In genomic region chr1:158998037-158998780, GRCh38 we compare ENCODE assay signal across 9 cellular contexts. TPM values are rescaled to one million over a fixed set of nuclear protein-coding genes. Genes with fewer than 3 reads are reported as not detected.
DNase-seq lines count a peak whose midpoint lies in the region; ATAC-seq, FAIRE-seq and TF ChIP-seq lines count a peak whose summit lies in the region.
"Had no signal": no experiment of that assay in that cellular context is flagged by ENCODE, and none has a peak within 500 bp of the region (broad histone marks: within the 10 kb centered on the region; RNA-seq: fewer than 3 reads in every experiment).

No MANE protein-coding gene starts in this region.

- H3K36me3 ChIP-seq in keratinocyte (ENCODE audit: control insufficient read depth in 2 of 2, extremely low read depth in 1 of 2, insufficient read depth in 2 of 2, low read length in 2 of 2) (no peaks in the 10 kb centered on the region), tibial nerve (no peaks in the 10 kb centered on the region)

- no peak overlapping the region for H3K27ac ChIP-seq in keratinocyte (ENCODE audit: control insufficient read depth, insufficient read depth, low read length)
- peak overlapping the region in 3 of 4 donors; percentile 79 to 96 (median 96) for H3K27ac ChIP-seq in tibial nerve

- ATAC-seq in activated T-cell treated with anti-CD3 and anti-CD28 coated beads, Interleukin-2, amount 50 U/mL, for 72 hours (replicated peaks in 1 of 2): peak; percentile 55 to 64
- ATAC-seq in T-cell (replicated peaks in 1 of 4) (peak; percentile 53 to 60 (median 56)), GM18868 (IDR thresholded peaks at IDR 0.05; ENCODE audit: unreplicated experiment) (no peak)

- CTCF ChIA-PET in T-cell (lab: Charles Lee): interaction anchor here (0.5 to 2.4 kb wide), 15 partner anchors 10 to 794 kb away, joined by 3 to 22 read pairs (median 4); partner anchors contain the start of gene IFI16 (in 1 of the 2)

- no peaks in the 10 kb centered on the region for H3K27me3 Mint-ChIP-seq in activated T-cell treated with anti-CD3 and anti-CD28 coated beads, Interleukin-2, amount 50 U/mL, for 72 hours (ENCODE audit: low read depth)
- no peaks in the 10 kb centered on the region for H3K27me3 Mint-ChIP-seq in T-cell

- no peaks in the 10 kb centered on the region for H4K20me1 ChIP-seq in keratinocyte (ENCODE audit: control insufficient read depth, extremely low read depth, insufficient read depth, low read length)

- POLR2A ChIA-PET in T-cell (lab: Charles Lee): interaction anchor here in 1 of 2 donors (1.1 kb wide), 1 partner anchor 10 kb away, joined by 7 read pairs; no protein-coding TSS in a partner anchor

- H3K4me2 ChIP-seq in keratinocyte (ENCODE audit: control insufficient read depth, extremely low read depth, insufficient read depth, low read depth, low read length): peak overlapping the region; percentile 92

- DNase-seq in activated T-cell treated with anti-CD3 and anti-CD28 coated beads, Interleukin-2, amount 50 U/mL, for 72 hours: no peak
- DNase-seq in activated T-cell treated with anti-CD3 and anti-CD28 coated beads, Interleukin-2, amount 50 U/mL, for 48 hours: no peak
- DNase-seq in T-cell (no peak), keratinocyte (ENCODE audit: low read depth, low spot score) (no peak), tibial nerve (ENCODE audit: low spot score in 2 of 2) (no peak), activated gamma-delta T cell treated with Interleukin-2 at 50 U/mL for 16 hours (no peak), HTR-8/SVneo (ENCODE audit: insufficient read length, low spot score) (no peak)
- DNase-seq: activated CD4-positive, alpha-beta T cell treated with anti-CD3 and anti-CD28 coated beads, Interleukin-2, amount 50 U/mL, for 1 hour had no signal

- WGBS in tibial nerve, 2 donors: 44% methylated on average over 6 of the region's 6 CpGs

- H3K4me1 Mint-ChIP-seq in activated T-cell treated with anti-CD3 and anti-CD28 coated beads, Interleukin-2, amount 50 U/mL, for 72 hours (ENCODE audit: low read depth): peaks cover 36% of the 10 kb centered on the region
- peaks cover 25 to 43% (median 36%) of the 10 kb centered on the region in 3 donors for H3K4me1 Mint-ChIP-seq in T-cell

- H3K9ac ChIP-seq in keratinocyte (ENCODE audit: control insufficient read depth, extremely low read depth, insufficient read depth, low read length): no peak overlapping the region

- TF ChIP-seq CTCF in keratinocyte (optimal IDR thresholded peaks at IDR 0.05 in 1 of 3, IDR thresholded peaks at IDR 0.05 in 1 of 3, conservative IDR thresholded peaks at IDR 0.05 in 1 of 3; ENCODE audit: extremely low read depth in 1 of 3, insufficient read depth in 2 of 3, low read length in 3 of 3) (no peak), tibial nerve (IDR thresholded peaks at IDR 0.05) (no peak)

- dilution Hi-C loops in keratinocyte (cut with MboI; ENCODE audit: extremely low pct_ligation_motif_present, low sequenced_read_pairs): no loop called here

- no peak overlapping the region for H2AFZ ChIP-seq in keratinocyte (ENCODE audit: control insufficient read depth, low read length)

- no peaks in the 10 kb centered on the region for H3K9me1 ChIP-seq in keratinocyte (ENCODE audit: control insufficient read depth, extremely low read depth, insufficient read depth, low read length)

- no peak for FAIRE-seq in keratinocyte (lab: Jason Lieb, UNC)
- no peak for FAIRE-seq in HTR-8/SVneo (lab: Jason Lieb, UNC)

- peak overlapping the region in 1 of 3 experiments; percentile 86 for H3K4me3 ChIP-seq in keratinocyte (ENCODE audit: control insufficient read depth in 2 of 3, extremely low read depth in 1 of 3, insufficient read depth in 2 of 3, low read depth in 1 of 3, low read length in 3 of 3)
- peak overlapping the region in 2 of 4 donors; percentile 38 to 58 for H3K4me3 ChIP-seq in tibial nerve

- H3K36me3 Mint-ChIP-seq in activated T-cell treated with anti-CD3 and anti-CD28 coated beads, Interleukin-2, amount 50 U/mL, for 72 hours (ENCODE audit: insufficient read depth in 2 of 2): peaks cover 11 to 19% of the 10 kb centered on the region in 2 donors
- H3K36me3 Mint-ChIP-seq in T-cell: peaks cover 13% of the 10 kb centered on the region

- no peak for TF ChIP-seq EP300 in tibial nerve (IDR thresholded peaks at IDR 0.05)

- TF ChIP-seq POLR2A in tibial nerve (IDR thresholded peaks at IDR 0.05): no peak

- H3K4me1 ChIP-seq in keratinocyte (ENCODE audit: control insufficient read depth, extremely low read depth, insufficient read depth, low read length) (peaks cover 22% of the 10 kb centered on the region), tibial nerve (peaks cover 0 to 32% (median 24%) of the 10 kb centered on the region in 4 donors)

- peak overlapping the region; percentile 46 to 89 for H3K4me3 Mint-ChIP-seq in activated T-cell treated with anti-CD3 and anti-CD28 coated beads, Interleukin-2, amount 50 U/mL, for 72 hours
- peak overlapping the region; percentile 29 to 40 (median 29) for H3K4me3 Mint-ChIP-seq in T-cell

- no peaks in the 10 kb centered on the region for H3K27me3 ChIP-seq in keratinocyte (ENCODE audit: control insufficient read depth, extremely low read depth, insufficient read depth, low read length)
- H3K27me3 ChIP-seq in tibial nerve: no peaks in the 10 kb centered on the region

- peak overlapping the region; percentile 98 for H3K27ac Mint-ChIP-seq in activated T-cell treated with anti-CD3 and anti-CD28 coated beads, Interleukin-2, amount 50 U/mL, for 72 hours
- peak overlapping the region; percentile 75 to 77 for H3K27ac Mint-ChIP-seq in T-cell

- H3K9me3 ChIP-seq in keratinocyte (ENCODE audit: control insufficient read depth, low read depth, low read length) (no peaks in the 10 kb centered on the region), tibial nerve (no peaks in the 10 kb centered on the region)

- no peaks in the 10 kb centered on the region for H3K79me2 ChIP-seq in keratinocyte (ENCODE audit: control insufficient read depth, insufficient read depth, low read length)

- H3K9me3 Mint-ChIP-seq in activated T-cell treated with anti-CD3 and anti-CD28 coated beads, Interleukin-2, amount 50 U/mL, for 72 hours: peaks cover 0 to 5% of the 10 kb centered on the region in 2 donors
- peaks cover 0 to 11% (median 0%) of the 10 kb centered on the region in 3 donors for H3K9me3 Mint-ChIP-seq in T-cell

RNA-seq across cellular contexts. Expression of gene IFI16, which starts 11.5 kb away (rescaled TPM):
- 100 to 1,000 TPM; 311 to 326 TPM for total RNA-seq in activated T-cell treated with anti-CD3 and anti-CD28 coated beads, Interleukin-2, amount 50 U/mL, for 72 hours
- total RNA-seq in T-cell (100 to 1,000 TPM in 3 of 5 donors, 10 to 100 TPM in 2; 78.7 to 123 (median 106) TPM), tibial nerve (100 to 1,000 TPM in 3 of 4 donors, 10 to 100 TPM in 1; 63.2 to 121 (median 108) TPM)
- 118 to 193 TPM (median 145 TPM) in 3 replicates for polyA plus RNA-seq in keratinocyte
- polyA plus RNA-seq in keratinocyte (2011; ENCODE audit: low read depth): 116 TPM
- 88.8 and 155 TPM in 2 replicates for polyA plus RNA-seq in keratinocyte (2011; cell fraction: cytosol; rRNA removed)
- 155 and 191 TPM in 2 replicates for polyA plus RNA-seq in keratinocyte (2011; cell fraction: nucleus; rRNA removed)
- 69.6 and 121 TPM in 2 replicates for polyA plus RNA-seq in keratinocyte (2012; ENCODE audit: low replicate concordance)
- 42.0 to 91.5 TPM (median 56.9 TPM) in 3 replicates for polyA minus RNA-seq in keratinocyte
- 53.3 TPM for polyA minus RNA-seq in keratinocyte (2011; cell fraction: cytosol; rRNA and poly(A)+ RNA removed)
- polyA minus RNA-seq in keratinocyte (2011; cell fraction: nucleus; rRNA and poly(A)+ RNA removed): 56.6 and 94.6 TPM in 2 replicates
